11 cellular contexts compared by ENCODE assay signal in genomic region chr2:222421626-222422025, GRCh38. TPM values are rescaled to one million over a fixed set of nuclear protein-coding genes. Genes with fewer than 3 reads are reported as not detected.
"Had no signal": no experiment of that assay in that cellular context is flagged by ENCODE, and none has a peak within 500 bp of the region (broad histone marks: within the 10 kb centered on the region; RNA-seq: fewer than 3 reads in every experiment).

No MANE protein-coding gene starts in this region.

- H3K9me3 ChIP-seq: HAP-1 had no signal

- DNase-seq: GM23248, GOT3, H7, HFFc6, KBM-7 had no signal

- H3K4me3 ChIP-seq: GM23248, HAP-1 had no signal

- H3K36me3 ChIP-seq: HAP-1 had no signal

- FAIRE-seq: HepG2 had no signal

- H3K27ac ChIP-seq: GM23248, HL-60, KMS-11 had no signal

- H3K4me1 ChIP-seq: HAP-1 had no signal

RNA-seq across cellular contexts. Expression of gene SGPP2, which starts 2.7 kb away (rescaled TPM):
- total RNA-seq: GM23248, H4, H7, HepG2, HFFc6, HT1080 had no signal
- polyA plus RNA-seq: GM23248, HepG2 had no signal
